1 cellular context compared by ENCODE assay signal in the genomic region with DNA sequence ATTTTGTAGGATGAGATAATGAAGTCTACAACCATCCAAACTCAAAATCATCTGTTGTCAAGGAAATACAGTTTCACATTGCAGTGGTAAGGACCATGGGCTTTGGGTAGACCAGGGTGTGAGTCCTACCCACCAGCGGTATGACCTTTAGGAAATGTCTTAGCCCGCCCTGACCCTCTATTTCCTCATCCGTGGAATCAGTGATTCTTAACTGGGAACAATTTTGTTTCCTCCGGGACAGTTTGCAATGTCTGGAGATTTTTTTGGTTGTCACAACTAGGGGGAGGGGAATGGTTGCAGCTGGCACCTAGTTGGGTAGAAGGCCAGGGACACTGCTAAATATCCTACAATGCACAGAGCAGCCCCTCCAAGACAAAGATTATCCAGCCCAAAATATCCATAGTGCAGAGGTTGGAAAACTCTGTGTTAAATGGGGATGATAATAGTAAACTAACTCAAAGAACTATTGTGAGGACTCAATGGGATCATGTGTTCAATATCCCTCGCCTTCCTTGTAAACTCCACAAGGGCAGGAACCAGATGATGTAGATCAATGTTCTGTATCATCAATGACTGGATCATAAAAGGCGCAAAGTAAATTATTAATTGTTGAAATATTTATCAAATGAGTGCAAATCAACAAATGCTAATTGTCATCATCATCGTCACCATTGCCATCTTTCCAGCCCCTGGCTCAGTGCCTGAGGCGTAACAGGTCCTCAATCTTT.
TF ChIP-seq lines count a peak whose summit lies in the region.

No MANE protein-coding gene starts in this region.

TF ChIP-seq in K562, 482 proteins besides CTCF, POLR2A, EP300 and RAD21:
- no peak for TF ChIP-seq L3MBTL2 (IDR thresholded peaks at IDR 0.05)
- TF ChIP-seq ZNF699 (CRISPR knock-in tag; IDR thresholded peaks at IDR 0.05; ENCODE audit: insufficient replicate concordance), result no peak
- TF ChIP-seq SMARCC2 (IDR thresholded peaks at IDR 0.05; ENCODE audit: low read depth), result no peak
- TF ChIP-seq, protein P1, sequence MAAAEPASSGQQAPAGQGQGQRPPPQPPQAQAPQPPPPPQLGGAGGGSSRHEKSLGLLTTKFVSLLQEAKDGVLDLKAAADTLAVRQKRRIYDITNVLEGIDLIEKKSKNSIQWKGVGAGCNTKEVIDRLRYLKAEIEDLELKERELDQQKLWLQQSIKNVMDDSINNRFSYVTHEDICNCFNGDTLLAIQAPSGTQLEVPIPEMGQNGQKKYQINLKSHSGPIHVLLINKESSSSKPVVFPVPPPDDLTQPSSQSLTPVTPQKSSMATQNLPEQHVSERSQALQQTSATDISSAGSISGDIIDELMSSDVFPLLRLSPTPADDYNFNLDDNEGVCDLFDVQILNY (CRISPR knock-in tag; IDR thresholded peaks at IDR 0.05), result no peak
- no peak for TF ChIP-seq ZFPM2 (CRISPR knock-in tag; IDR thresholded peaks at IDR 0.05)
- no peak for TF ChIP-seq ASH1L (IDR thresholded peaks at IDR 0.05; ENCODE audit: borderline replicate concordance, low read depth, partially characterized antibody)
